Comparison of ENCODE assay signal across 1 cellular context in the genomic region with DNA sequence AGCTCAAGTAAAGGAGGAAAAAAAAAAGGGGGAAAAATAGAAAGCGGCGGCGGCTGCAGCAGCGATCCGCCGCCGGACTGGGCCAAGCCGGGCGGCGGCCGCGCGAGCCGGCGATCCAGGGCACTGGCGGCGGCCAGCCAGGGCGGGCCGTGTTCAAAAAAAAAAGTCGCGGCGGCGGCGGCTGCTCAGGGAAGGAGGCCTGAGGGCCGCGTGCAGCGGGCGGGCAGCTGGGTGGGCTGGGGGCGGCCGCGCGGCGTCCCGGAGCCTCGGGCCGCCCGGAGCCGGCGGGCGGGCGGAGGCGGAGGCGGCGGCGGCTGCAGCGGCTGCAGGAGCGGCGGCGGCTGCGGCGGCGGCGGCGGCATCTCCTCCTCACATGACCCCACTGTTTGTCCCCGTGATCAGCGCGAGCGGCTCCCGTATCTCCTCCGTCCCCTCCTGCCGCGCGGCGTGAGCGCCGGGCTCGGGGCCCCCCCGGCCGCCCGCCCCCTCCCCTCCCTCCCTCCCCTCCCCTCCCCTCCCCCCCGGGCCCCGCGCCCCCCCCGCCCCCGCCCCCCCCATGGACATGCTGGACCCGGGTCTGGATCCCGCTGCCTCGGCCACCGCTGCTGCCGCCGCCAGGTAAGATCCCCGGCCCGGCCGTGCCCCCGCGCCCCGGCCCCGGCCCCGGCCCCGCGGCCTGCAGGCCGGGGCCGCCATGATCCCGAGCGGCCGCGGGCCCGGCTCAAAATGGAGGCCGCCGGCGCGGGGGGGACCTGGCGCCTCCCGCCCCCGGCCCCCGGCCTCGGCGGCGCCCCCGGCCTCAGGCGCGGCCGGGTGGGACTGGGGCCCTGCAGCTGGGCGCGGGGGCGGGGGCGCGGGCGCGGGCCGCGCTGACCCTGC.
TF ChIP-seq lines count a peak whose summit lies in the region.

A gene with protein sequence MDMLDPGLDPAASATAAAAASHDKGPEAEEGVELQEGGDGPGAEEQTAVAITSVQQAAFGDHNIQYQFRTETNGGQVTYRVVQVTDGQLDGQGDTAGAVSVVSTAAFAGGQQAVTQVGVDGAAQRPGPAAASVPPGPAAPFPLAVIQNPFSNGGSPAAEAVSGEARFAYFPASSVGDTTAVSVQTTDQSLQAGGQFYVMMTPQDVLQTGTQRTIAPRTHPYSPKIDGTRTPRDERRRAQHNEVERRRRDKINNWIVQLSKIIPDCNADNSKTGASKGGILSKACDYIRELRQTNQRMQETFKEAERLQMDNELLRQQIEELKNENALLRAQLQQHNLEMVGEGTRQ (plus strand): TSS at position 417 of the 879 bp plus-strand sequence. CDS start 140 bp downstream, at position 557.

TF ChIP-seq in IMR-90, 13 proteins besides CTCF, POLR2A, EP300 and RAD21:
- no peak for TF ChIP-seq BHLHE40 (IDR thresholded peaks at IDR 0.05; ENCODE audit: low read depth, low read length)
- TF ChIP-seq, protein P1, sequence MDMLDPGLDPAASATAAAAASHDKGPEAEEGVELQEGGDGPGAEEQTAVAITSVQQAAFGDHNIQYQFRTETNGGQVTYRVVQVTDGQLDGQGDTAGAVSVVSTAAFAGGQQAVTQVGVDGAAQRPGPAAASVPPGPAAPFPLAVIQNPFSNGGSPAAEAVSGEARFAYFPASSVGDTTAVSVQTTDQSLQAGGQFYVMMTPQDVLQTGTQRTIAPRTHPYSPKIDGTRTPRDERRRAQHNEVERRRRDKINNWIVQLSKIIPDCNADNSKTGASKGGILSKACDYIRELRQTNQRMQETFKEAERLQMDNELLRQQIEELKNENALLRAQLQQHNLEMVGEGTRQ (IDR thresholded peaks at IDR 0.05; ENCODE audit: low read depth, low read length) = peak; percentile 88
- 0 out of 2 replicates have a peak, but pooled peaks have one; percentile 39 for TF ChIP-seq MXI1 (IDR thresholded peaks at IDR 0.05; ENCODE audit: borderline replicate concordance, low read depth, low read length)
- TF ChIP-seq MAZ (IDR thresholded peaks at IDR 0.05; ENCODE audit: borderline replicate concordance, low read depth, low read length) = 0 out of 2 replicates have a peak, but pooled peaks have one; percentile 37
